Comparison of ENCODE assay signal across 1 cellular context in the genomic region with DNA sequence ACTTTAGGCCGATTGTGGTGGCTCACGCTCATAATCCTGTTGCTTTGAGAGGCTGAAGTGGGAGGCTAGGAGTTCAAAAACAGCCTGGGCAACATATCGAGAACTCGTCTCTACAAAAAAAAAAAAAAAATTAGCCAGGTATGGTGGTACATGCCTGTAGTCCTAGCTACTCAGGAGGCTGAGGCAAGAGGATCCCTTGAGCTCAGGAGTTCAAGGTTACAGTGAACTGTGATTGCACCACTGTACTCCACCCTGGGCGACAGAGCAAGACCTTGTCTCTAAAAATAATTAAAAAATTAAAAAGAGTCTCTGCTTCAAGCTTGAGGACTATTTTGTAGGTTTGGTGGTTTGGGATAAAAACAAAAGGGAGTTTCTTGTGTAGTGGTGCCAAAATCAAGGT.
TF ChIP-seq lines count a peak whose summit lies in the region.

No MANE protein-coding gene starts in this region.

TF ChIP-seq in HepG2, 621 proteins besides CTCF, POLR2A, EP300 and RAD21:
- TF ChIP-seq SMYD3 (CRISPR knock-in tag; IDR thresholded peaks at IDR 0.05) (no peak), KLF11 (CRISPR knock-in tag; IDR thresholded peaks at IDR 0.05) (no peak), HNF4A (CRISPR knock-in tag; IDR thresholded peaks at IDR 0.05) (peak; percentile 44; the same call in 1 of the 2 replicates), MAZ (IDR thresholded peaks at IDR 0.05; ENCODE audit: borderline replicate concordance, low read depth, low read length) (no peak), MAZ (CRISPR knock-in tag; IDR thresholded peaks at IDR 0.05; ENCODE audit: low read depth) (no peak), CEBPG (CRISPR knock-in tag; IDR thresholded peaks at IDR 0.05) (0 out of 2 replicates have a peak, but pooled peaks have one; percentile 24), RARA (CRISPR knock-in tag; IDR thresholded peaks at IDR 0.05) (peak; percentile 76), TCF7L2 (IDR thresholded peaks at IDR 0.05; ENCODE audit: low read depth, low read length) (no peak)
- TF ChIP-seq, protein P1, sequence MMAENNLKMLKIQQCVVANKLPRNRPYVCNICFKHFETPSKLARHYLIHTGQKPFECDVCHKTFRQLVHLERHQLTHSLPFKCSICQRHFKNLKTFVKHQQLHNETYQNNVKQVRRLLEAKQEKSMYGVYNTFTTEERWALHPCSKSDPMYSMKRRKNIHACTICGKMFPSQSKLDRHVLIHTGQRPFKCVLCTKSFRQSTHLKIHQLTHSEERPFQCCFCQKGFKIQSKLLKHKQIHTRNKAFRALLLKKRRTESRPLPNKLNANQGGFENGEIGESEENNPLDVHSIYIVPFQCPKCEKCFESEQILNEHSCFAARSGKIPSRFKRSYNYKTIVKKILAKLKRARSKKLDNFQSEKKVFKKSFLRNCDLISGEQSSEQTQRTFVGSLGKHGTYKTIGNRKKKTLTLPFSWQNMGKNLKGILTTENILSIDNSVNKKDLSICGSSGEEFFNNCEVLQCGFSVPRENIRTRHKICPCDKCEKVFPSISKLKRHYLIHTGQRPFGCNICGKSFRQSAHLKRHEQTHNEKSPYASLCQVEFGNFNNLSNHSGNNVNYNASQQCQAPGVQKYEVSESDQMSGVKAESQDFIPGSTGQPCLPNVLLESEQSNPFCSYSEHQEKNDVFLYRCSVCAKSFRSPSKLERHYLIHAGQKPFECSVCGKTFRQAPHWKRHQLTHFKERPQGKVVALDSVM (CRISPR knock-in tag; IDR thresholded peaks at IDR 0.05), result peak; percentile 68; the same call in 1 of the 2 replicates
